ENCODE assay signal across 14 cellular contexts in the genomic region with DNA sequence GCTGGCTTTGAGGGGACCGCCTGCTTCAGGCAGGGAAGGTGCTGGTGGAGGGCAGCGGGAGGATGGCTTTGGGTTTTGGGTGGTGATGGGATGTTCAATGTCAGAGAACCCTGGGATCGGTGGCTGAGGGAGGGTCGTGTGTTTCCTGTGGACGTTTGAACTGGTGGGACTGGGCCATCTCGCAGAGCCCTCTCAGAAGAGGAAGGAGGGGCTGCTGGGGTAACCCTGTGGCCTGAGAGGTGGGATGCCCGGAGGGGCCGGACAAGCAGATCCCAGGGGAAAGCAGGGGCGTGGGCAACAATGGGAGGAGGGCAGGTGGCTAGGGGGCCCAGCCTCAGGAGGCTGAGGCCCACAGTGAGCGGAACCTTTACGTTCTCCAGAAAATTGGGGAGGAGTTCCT. TPM values are rescaled to one million over a fixed set of nuclear protein-coding genes. Genes with fewer than 3 reads are reported as not detected.
A peak's percentile ranks its signal among the peaks of the same experiment; 100 is the strongest.
DNase-seq lines count a peak whose midpoint lies in the region; TF ChIP-seq lines count a peak whose summit lies in the region.
"Had no signal": no experiment of that assay in that cellular context is flagged by ENCODE, and none has a peak within 500 bp of the region (broad histone marks: within the 10 kb centered on the region; RNA-seq: fewer than 3 reads in every experiment).

No MANE protein-coding gene starts in this region.

- H3K4me3 Mint-ChIP-seq in activated CD4-positive, alpha-beta memory T cell treated with anti-CD3 and anti-CD28 coated beads, Interleukin-2, amount 10 ng/mL, durations not matched to agents 7 days and 5 days = no peak overlapping the region
- H3K4me3 Mint-ChIP-seq in activated CD4-positive, alpha-beta memory T cell treated with anti-CD3 and anti-CD28 coated beads for 36 hours = no peak overlapping the region
- no peak overlapping the region for H3K4me3 Mint-ChIP-seq in chondrocyte (ENCODE audit: unreplicated experiment)
- no peak overlapping the region for H3K4me3 Mint-ChIP-seq in osteocyte (ENCODE audit: unreplicated experiment)

- peaks cover 19% of the 10 kb centered on the region for H3K36me3 Mint-ChIP-seq in activated CD4-positive, alpha-beta memory T cell treated with anti-CD3 and anti-CD28 coated beads, Interleukin-2, amount 10 ng/mL, durations not matched to agents 7 days and 5 days (ENCODE audit: low read depth)
- peaks cover 13% of the 10 kb centered on the region for H3K36me3 Mint-ChIP-seq in activated CD4-positive, alpha-beta memory T cell treated with anti-CD3 and anti-CD28 coated beads for 36 hours
- H3K36me3 Mint-ChIP-seq in chondrocyte (ENCODE audit: low read depth) = peaks cover 35% of the 10 kb centered on the region
- peaks cover 41% of the 10 kb centered on the region for H3K36me3 Mint-ChIP-seq in osteocyte (ENCODE audit: unreplicated experiment)

- H3K9me3 Mint-ChIP-seq in activated CD4-positive, alpha-beta memory T cell treated with anti-CD3 and anti-CD28 coated beads, Interleukin-2, amount 10 ng/mL, durations not matched to agents 7 days and 5 days = no peaks in the 10 kb centered on the region
- H3K9me3 Mint-ChIP-seq in activated CD4-positive, alpha-beta memory T cell treated with anti-CD3 and anti-CD28 coated beads for 36 hours = no peaks in the 10 kb centered on the region
- H3K9me3 Mint-ChIP-seq in chondrocyte (ENCODE audit: low read depth) (no peaks in the 10 kb centered on the region), osteocyte (ENCODE audit: unreplicated experiment) (no peaks in the 10 kb centered on the region)
- H3K9me3 Mint-ChIP-seq: activated naive CD4-positive, alpha-beta T cell treated with anti-CD3 and anti-CD28 coated beads, Interleukin-2, amount 50 U/mL, for 72 hours had no signal

- no peaks in the 10 kb centered on the region for H3K4me1 Mint-ChIP-seq in activated CD4-positive, alpha-beta memory T cell treated with anti-CD3 and anti-CD28 coated beads, Interleukin-2, amount 10 ng/mL, durations not matched to agents 7 days and 5 days
- no peaks in the 10 kb centered on the region for H3K4me1 Mint-ChIP-seq in activated CD4-positive, alpha-beta memory T cell treated with anti-CD3 and anti-CD28 coated beads for 36 hours (ENCODE audit: low read depth)
- H3K4me1 Mint-ChIP-seq in chondrocyte (ENCODE audit: low read depth) (no peaks in the 10 kb centered on the region), osteocyte (ENCODE audit: unreplicated experiment) (no peaks in the 10 kb centered on the region)

- peaks cover 85% of the 10 kb centered on the region for H3K36me3 ChIP-seq in KOPT-K1 (ENCODE audit: insufficient read depth, low read length)

- POLR2A ChIA-PET in activated CD4-positive, alpha-beta memory T cell treated with anti-CD3 and anti-CD28 coated beads, Interleukin-2, amount 10 ng/mL, durations not matched to agents 7 days and 5 days (lab: Charles Lee) = no interaction called here
- POLR2A ChIA-PET in activated CD4-positive, alpha-beta memory T cell treated with anti-CD3 and anti-CD28 coated beads for 36 hours (lab: Charles Lee) = no interaction called here

- H3K27me3 Mint-ChIP-seq in activated CD4-positive, alpha-beta memory T cell treated with anti-CD3 and anti-CD28 coated beads, Interleukin-2, amount 10 ng/mL, durations not matched to agents 7 days and 5 days = no peaks in the 10 kb centered on the region
- H3K27me3 Mint-ChIP-seq in activated CD4-positive, alpha-beta memory T cell treated with anti-CD3 and anti-CD28 coated beads for 36 hours = no peaks in the 10 kb centered on the region
- H3K27me3 Mint-ChIP-seq in chondrocyte (ENCODE audit: low read depth) = no peaks in the 10 kb centered on the region
- no peaks in the 10 kb centered on the region for H3K27me3 Mint-ChIP-seq in osteocyte (ENCODE audit: unreplicated experiment)

- CTCF ChIA-PET in activated CD4-positive, alpha-beta memory T cell treated with anti-CD3 and anti-CD28 coated beads, Interleukin-2, amount 10 ng/mL, durations not matched to agents 7 days and 5 days (lab: Charles Lee) = interaction anchor here (0.6 to 1.1 kb wide), 2 partner anchors 11 to 114 kb away, joined by 3 read pairs; no protein-coding TSS in a partner anchor
- CTCF ChIA-PET in activated CD4-positive, alpha-beta memory T cell treated with anti-CD3 and anti-CD28 coated beads for 36 hours (lab: Charles Lee) = no interaction called here

- DNase-seq in activated CD4-positive, alpha-beta memory T cell treated with anti-CD3 and anti-CD28 coated beads, Interleukin-2, amount 10 ng/mL, durations not matched to agents 7 days and 5 days = no peak
- no peak for DNase-seq in activated CD4-positive, alpha-beta memory T cell treated with anti-CD3 and anti-CD28 coated beads for 36 hours
- DNase-seq in chondrocyte (ENCODE audit: low spot score) (peak; percentile 73), osteocyte (ENCODE audit: extremely low spot score, unreplicated experiment) (no peak), DMS79 (lab: John Stamatoyannopoulos, UW) (no peak), NCI-H2081 treated with DMSO at 0.1 percent for 48 hours (lab: John Stamatoyannopoulos, UW) (no peak), GOT3 (lab: John Stamatoyannopoulos, UW) (no peak)
- DNase-seq: NCI-H1930, NCI-H526, small intestine had no signal

- intact Hi-C loops in activated CD4-positive, alpha-beta memory T cell treated with anti-CD3 and anti-CD28 coated beads for 36 hours (cut with micrococcal nuclease) = no loop called here

- H3K27ac Mint-ChIP-seq in activated CD4-positive, alpha-beta memory T cell treated with anti-CD3 and anti-CD28 coated beads, Interleukin-2, amount 10 ng/mL, durations not matched to agents 7 days and 5 days = peak overlapping the region; percentile 40
- no peak overlapping the region for H3K27ac Mint-ChIP-seq in activated CD4-positive, alpha-beta memory T cell treated with anti-CD3 and anti-CD28 coated beads for 36 hours
- H3K27ac Mint-ChIP-seq in chondrocyte (ENCODE audit: unreplicated experiment) (no peak overlapping the region), osteocyte (ENCODE audit: unreplicated experiment) (peak overlapping the region; percentile 46)

- TF ChIP-seq CTCF in chondrocyte (IDR thresholded peaks at IDR 0.05) (no peak), osteocyte (IDR thresholded peaks at IDR 0.05) (no peak)

- H3K9me3 ChIP-seq in KOPT-K1 (ENCODE audit: insufficient read depth, low read length, poor library complexity, severe bottlenecking) = no peaks in the 10 kb centered on the region
- H3K9me3 ChIP-seq: stomach had no signal

- H3K27ac ChIP-seq in KOPT-K1 (ENCODE audit: low read depth, low read length, poor library complexity, severe bottlenecking) = peak overlapping the region; percentile 32
- H3K27ac ChIP-seq: hepatocyte, stomach had no signal

RNA-seq across cellular contexts. Expression of a gene that starts 34.9 kb away (rescaled TPM):
- 10 to 100 TPM; 28.4 to 29.8 TPM for total RNA-seq in activated CD4-positive, alpha-beta memory T cell treated with anti-CD3 and anti-CD28 coated beads, Interleukin-2, amount 10 ng/mL, durations not matched to agents 7 days and 5 days
- 10 to 100 TPM; 23.4 to 24.0 TPM for total RNA-seq in activated CD4-positive, alpha-beta memory T cell treated with anti-CD3 and anti-CD28 coated beads for 36 hours
- total RNA-seq in chondrocyte = 130 to 171 TPM (median 170 TPM) in 3 replicates
- 234 and 251 TPM in 2 replicates for total RNA-seq in osteocyte

Comparison
In these comparisons a context has a peak if more than half of its experiments do, and no peak if none do; other contexts are left out.
1. H3K27ac Mint-ChIP-seq: peak in activated CD4-positive, alpha-beta memory T cell treated with anti-CD3 and anti-CD28 coated beads, Interleukin-2, amount 10 ng/mL, durations not matched to agents 7 days and 5 days (single experiment) and osteocyte (single experiment); none in activated CD4-positive, alpha-beta memory T cell treated with anti-CD3 and anti-CD28 coated beads for 36 hours (single experiment) and chondrocyte (single experiment).